28 cellular contexts compared by ENCODE assay signal in genomic region chr1:81387446-81387845, GRCh38.
"Had no signal": no experiment of that assay in that cellular context is flagged by ENCODE, and none has a peak within 500 bp of the region (broad histone marks: within the 10 kb centered on the region; RNA-seq: fewer than 3 reads in every experiment).

No MANE protein-coding gene starts in this region.

- H3K4me2 ChIP-seq: PC-9 had no signal

- H3K27me3 ChIP-seq: brain microvascular endothelial cell had no signal

- ATAC-seq: activated CD8-positive, alpha-beta T cell treated with anti-CD3 and anti-CD28 coated beads for 36 hours; activated T-cell treated with anti-CD3 and anti-CD28 coated beads, Interleukin-2, amount 50 U/mL, for 72 hours; activated T-helper 17 cell treated with anti-CD3 and anti-CD28 coated beads, Interleukin-2, amount 50 U/mL, for 72 hours had no signal

- DNase-seq: activated CD4-positive, alpha-beta T cell treated with anti-CD3 and anti-CD28 coated beads, Interleukin-2, amount 10 ng/mL, durations not matched to agents 24 days and 14 days; activated CD4-positive, alpha-beta T cell treated with anti-CD3 and anti-CD28 coated beads, Interleukin-2, amount 50 U/mL, for 4 hours; activated CD8-positive, alpha-beta T cell treated with anti-CD3 and anti-CD28 coated beads for 36 hours; activated effector memory CD4-positive, alpha-beta T cell treated with anti-CD3 and anti-CD28 coated beads, Interleukin-2, amount 50 U/mL, for 16 hours; activated naive CD4-positive, alpha-beta T cell; activated naive CD4-positive, alpha-beta T cell treated with anti-CD3 and anti-CD28 coated beads, Interleukin-2, amount 50 U/mL, for 16 hours; activated naive CD8-positive, alpha-beta T cell treated with anti-CD3 and anti-CD28 coated beads for 36 hours; activated T-cell treated with anti-CD3 and anti-CD28 coated beads, Interleukin-2, amount 50 U/mL, for 1 hour; activated T-cell treated with anti-CD3 and anti-CD28 coated beads, Interleukin-2, amount 50 U/mL, for 72 hours; amniotic stem cell; aorta; brain microvascular endothelial cell; central memory CD4-positive, alpha-beta T cell; NCI-H1105; NCI-H1417 treated with DMSO at 0.1 percent for 48 hours; NCI-H187 treated with DMSO at 0.1 percent for 48 hours; NCI-H2081 treated with DMSO at 0.1 percent for 48 hours; NCI-H345; NCI-H524 treated with DMSO at 0.1 percent for 48 hours; NK-92 treated with Interleukin-12 subunit alpha and Interleukin-12 subunit beta, amount 100 ng/mL, for 24 hours; PC-9; Right ventricle myocardium superior; SW 1271; T-helper 1 cell; T-helper 2 cell; T-helper 9 cell had no signal

- H3K4me3 ChIP-seq: PC-9 had no signal

- H3K27ac ChIP-seq: brain microvascular endothelial cell, PC-9 had no signal

- H2AFZ ChIP-seq: PC-9 had no signal

- H3K36me3 ChIP-seq: brain microvascular endothelial cell had no signal

- FAIRE-seq: colon had no signal
